In genomic region chr12:98440165-98440581, GRCh38 we compare ENCODE assay signal across 9 cellular contexts.
DNase-seq lines count a peak whose midpoint lies in the region; ATAC-seq, FAIRE-seq and TF ChIP-seq lines count a peak whose summit lies in the region.
"Had no signal": no experiment of that assay in that cellular context is flagged by ENCODE, and none has a peak within 500 bp of the region (broad histone marks: within the 10 kb centered on the region; RNA-seq: fewer than 3 reads in every experiment).

No MANE protein-coding gene starts in this region.

- BruUV-seq in Caco-2 (replicated peaks; lab: Mats Ljungman, UMichigan), result no TSS peak

- H3K27ac Mint-ChIP-seq in Caco-2 (ENCODE audit: unreplicated experiment), result peak overlapping the region; percentile 65

- H3K4me1 ChIP-seq in Caco-2 (peaks cover 9% of the 10 kb centered on the region), esophagus muscularis mucosa (peaks cover 7 to 14% (median 12%) of the 10 kb centered on the region in 4 donors)

- CTCF ChIA-PET in Caco-2 (lab: Charles Lee), result interaction anchor here (0.7 to 1.1 kb wide), 2 partner anchors 23 to 127 kb away, joined by 3 to 4 read pairs; no protein-coding TSS in a partner anchor

- TF ChIP-seq EP300 in esophagus muscularis mucosa (IDR thresholded peaks at IDR 0.05), result no peak

- no peak for FAIRE-seq in RCC 7860 (lab: Jason Lieb, UNC)

- H3K4me3 ChIP-seq in Caco-2 (ENCODE audit: low read depth, low read length) (no peak overlapping the region), esophagus muscularis mucosa (no peak overlapping the region)
- H3K4me3 ChIP-seq: skin epidermis had no signal

- H3K36me3 ChIP-seq in Caco-2 (ENCODE audit: control insufficient read depth, insufficient read depth, low read length), result no peaks in the 10 kb centered on the region
- H3K36me3 ChIP-seq in esophagus muscularis mucosa, result no peaks in the 10 kb centered on the region

- no peak for TF ChIP-seq POLR2A in esophagus muscularis mucosa (IDR thresholded peaks at IDR 0.05; ENCODE audit: low read depth)

- TF ChIP-seq CTCF in Caco-2 (IDR thresholded peaks at IDR 0.05; ENCODE audit: insufficient read depth in 1 of 2, low read depth in 1 of 2, low read length in 1 of 2, severe bottlenecking in 1 of 2, unreplicated experiment in 1 of 2) (no peak), esophagus muscularis mucosa (IDR thresholded peaks at IDR 0.05) (no peak)

- peaks cover 8% of the 10 kb centered on the region for H3K4me1 Mint-ChIP-seq in Caco-2 (ENCODE audit: low read depth, unreplicated experiment)

- no peak overlapping the region for H3K27ac ChIP-seq in esophagus muscularis mucosa (replicated peaks in 1 of 4)

- peak in 1 of 2 experiments; percentile 46 for DNase-seq in Caco-2
- peak; percentile 7 for DNase-seq in RCC 7860 (ENCODE audit: low spot score)
- DNase-seq in esophagus muscularis mucosa (ENCODE audit: extremely low spot score), result peak; percentile 92
- peak; percentile 39 for DNase-seq in occipital lobe (lab: John Stamatoyannopoulos, UW)
- no peak for DNase-seq in NCI-H510A treated with DMSO at 0.1 percent for 48 hours (lab: John Stamatoyannopoulos, UW)
- no peak for DNase-seq in stimulated activated CD4-positive, alpha-beta T cell treated with anti-CD3 and anti-CD28 coated beads, Interleukin-4, amount 100 ng/mL, for 24 hours
- no peak for DNase-seq in DMS153 treated with DMSO at 0.1 percent for 48 hours (lab: John Stamatoyannopoulos, UW; ENCODE audit: unreplicated experiment)

- H3K27me3 ChIP-seq in Caco-2 (replicated peaks; ENCODE audit: control insufficient read depth, insufficient read depth, low read length) (no peaks in the 10 kb centered on the region), esophagus muscularis mucosa (no peaks in the 10 kb centered on the region)

- no peak overlapping the region for H3K4me3 Mint-ChIP-seq in Caco-2 (ENCODE audit: unreplicated experiment)

- H3K9me3 ChIP-seq in Caco-2, result peaks cover 6% of the 10 kb centered on the region; the same call in 1 of the 2 replicates
- H3K9me3 ChIP-seq in esophagus muscularis mucosa, result no peaks in the 10 kb centered on the region

- no peak for ATAC-seq in HG02885 (IDR thresholded peaks at IDR 0.05; ENCODE audit: poor library complexity, unreplicated experiment)

- POLR2A ChIA-PET in Caco-2 (lab: Charles Lee), result interaction anchor here (0.9 kb wide), 1 partner anchor 153 kb away, joined by 5 read pairs; the partner anchor contains the start of gene SLC25A3

- intact Hi-C loops in Caco-2 (cut with micrococcal nuclease; ENCODE audit: unreplicated experiment) (no loop called here), esophagus muscularis mucosa (cut with DNase I) (no loop called here)

- peaks cover 6% of the 10 kb centered on the region for H3K9me3 Mint-ChIP-seq in Caco-2 (ENCODE audit: unreplicated experiment)

- peaks cover 2% of the 10 kb centered on the region for H3K27me3 Mint-ChIP-seq in Caco-2 (ENCODE audit: insufficient read depth, unreplicated experiment)

- H3K36me3 Mint-ChIP-seq in Caco-2 (ENCODE audit: insufficient read depth, unreplicated experiment), result peaks cover 12% of the 10 kb centered on the region

- WGBS in esophagus muscularis mucosa, result 23% methylated on average over 1 of the region's 1 CpG

Comparison
In these comparisons a context has a peak if more than half of its experiments do, and no peak if none do; other contexts are left out.
1. DNase-seq: peak in RCC 7860 (single experiment), esophagus muscularis mucosa (single experiment) and occipital lobe (single experiment); none in NCI-H510A treated with DMSO at 0.1 percent for 48 hours (single experiment), stimulated activated CD4-positive, alpha-beta T cell treated with anti-CD3 and anti-CD28 coated beads, Interleukin-4, amount 100 ng/mL, for 24 hours (single experiment) and DMS153 treated with DMSO at 0.1 percent for 48 hours (single experiment).